In genomic region chr16:4914528-4915225, GRCh38 we compare ENCODE assay signal across 18 cellular contexts. TPM values are rescaled to one million over a fixed set of nuclear protein-coding genes. Genes with fewer than 3 reads are reported as not detected.
"Had no signal": no experiment of that assay in that cellular context is flagged by ENCODE, and none has a peak within 500 bp of the region (broad histone marks: within the 10 kb centered on the region; RNA-seq: fewer than 3 reads in every experiment).

No MANE protein-coding gene starts in this region.

- H3K9me3 Mint-ChIP-seq: activated CD4-positive, alpha-beta T cell treated with anti-CD3 and anti-CD28 coated beads, Interleukin-2, amount 10 ng/mL, durations not matched to agents 24 days and 14 days; dendritic cell treated with granulocyte-macrophage colony-stimulating factor and Interleukin-4, amounts not matched to agents 40 ng/mL and 50 ng/mL, for 4 days; immature natural killer cell; natural killer cell; WTC11 had no signal

- DNase-seq: activated CD4-positive, alpha-beta T cell treated with anti-CD3 and anti-CD28 coated beads, Interleukin-2, amount 10 ng/mL, durations not matched to agents 24 days and 14 days; activated CD8-positive, alpha-beta memory T cell treated with anti-CD3 and anti-CD28 coated beads for 24 hours; activated naive CD4-positive, alpha-beta T cell treated with anti-CD3 and anti-CD28 coated beads, Interleukin-2, amount 50 U/mL, for 16 hours; body of pancreas; glutamatergic neuron; immature natural killer cell; left cardiac atrium; natural killer cell; nucleus accumbens; psoas muscle; stimulated activated CD4-positive, alpha-beta T cell treated with anti-CD3 and anti-CD28 coated beads, Interleukin-12 subunit alpha, Interleukin-12 subunit beta, amount 100 ng/mL, for 4 hours; stimulated activated naive CD4-positive, alpha-beta T cell treated with Interleukin-2 at 50 U/mL for 16 hours; T-helper 17 cell; upper lobe of right lung had no signal

- H3K27me3 ChIP-seq: body of pancreas, upper lobe of right lung had no signal

- H3K36me3 Mint-ChIP-seq: immature natural killer cell, natural killer cell, WTC11 had no signal

- H3K9me3 ChIP-seq: body of pancreas, psoas muscle, upper lobe of right lung had no signal

- H3K4me3 Mint-ChIP-seq: activated CD4-positive, alpha-beta T cell treated with anti-CD3 and anti-CD28 coated beads, Interleukin-2, amount 10 ng/mL, durations not matched to agents 24 days and 14 days; dendritic cell treated with granulocyte-macrophage colony-stimulating factor and Interleukin-4, amounts not matched to agents 40 ng/mL and 50 ng/mL, for 4 days; immature natural killer cell; natural killer cell; T-helper 17 cell; WTC11 had no signal

- H3K4me1 ChIP-seq: psoas muscle, upper lobe of right lung had no signal

- H3K4me3 ChIP-seq: body of pancreas, lung, psoas muscle, upper lobe of right lung had no signal

- H3K27me3 Mint-ChIP-seq: activated CD4-positive, alpha-beta T cell treated with anti-CD3 and anti-CD28 coated beads, Interleukin-2, amount 10 ng/mL, durations not matched to agents 24 days and 14 days; dendritic cell treated with granulocyte-macrophage colony-stimulating factor and Interleukin-4, amounts not matched to agents 40 ng/mL and 50 ng/mL, for 4 days had no signal

- H3K27ac ChIP-seq: body of pancreas, psoas muscle, upper lobe of right lung had no signal

- H3K36me3 ChIP-seq: upper lobe of right lung had no signal

- H3K4me1 Mint-ChIP-seq: activated CD4-positive, alpha-beta T cell treated with anti-CD3 and anti-CD28 coated beads, Interleukin-2, amount 10 ng/mL, durations not matched to agents 24 days and 14 days; immature natural killer cell; natural killer cell; T-helper 17 cell had no signal

- ATAC-seq: body of pancreas, left cardiac atrium, natural killer cell, psoas muscle, T-helper 17 cell, upper lobe of right lung, WTC11 had no signal

- H3K27ac Mint-ChIP-seq: activated CD4-positive, alpha-beta T cell treated with anti-CD3 and anti-CD28 coated beads, Interleukin-2, amount 10 ng/mL, durations not matched to agents 24 days and 14 days; dendritic cell treated with granulocyte-macrophage colony-stimulating factor and Interleukin-4, amounts not matched to agents 40 ng/mL and 50 ng/mL, for 4 days; immature natural killer cell; natural killer cell; T-helper 17 cell had no signal

RNA-seq across cellular contexts. Expression of gene PPL, which starts 22.3 kb away (rescaled TPM):
- total RNA-seq: activated CD4-positive, alpha-beta T cell treated with anti-CD3 and anti-CD28 coated beads, Interleukin-2, amount 10 ng/mL, durations not matched to agents 24 days and 14 days; mononuclear cell; natural killer cell; T-helper 17 cell had no signal

RNA-seq across cellular contexts. Expression of gene SEC14L5, which starts 43.5 kb away (rescaled TPM):
- total RNA-seq: activated CD4-positive, alpha-beta T cell treated with anti-CD3 and anti-CD28 coated beads, Interleukin-2, amount 10 ng/mL, durations not matched to agents 24 days and 14 days had no signal
- polyA plus RNA-seq: immature natural killer cell had no signal
